ENCODE assay signal across 19 cellular contexts in the genomic region with DNA sequence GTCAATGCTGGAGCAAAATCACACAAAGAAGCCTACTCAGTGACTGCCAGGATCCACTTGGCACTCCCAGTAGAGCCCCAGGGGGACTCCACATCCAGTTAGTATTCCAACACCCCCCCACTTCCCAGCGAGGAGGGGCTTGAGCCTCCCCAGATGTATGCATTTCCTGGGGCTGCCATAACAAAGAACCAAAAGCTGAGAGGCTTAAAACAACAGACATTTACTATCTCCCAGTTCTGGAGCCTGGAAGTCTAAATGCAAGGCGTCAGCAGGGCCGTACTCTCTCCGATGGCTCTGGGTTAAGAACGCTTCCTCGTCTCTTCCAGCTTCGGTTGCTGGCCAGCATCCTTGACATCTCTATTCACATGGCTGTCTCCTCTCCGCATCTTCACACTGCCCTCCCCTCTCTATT. TPM values are rescaled to one million over a fixed set of nuclear protein-coding genes. Genes with fewer than 3 reads are reported as not detected.
DNase-seq lines count a peak whose midpoint lies in the region; ATAC-seq and TF ChIP-seq lines count a peak whose summit lies in the region.
"Had no signal": no experiment of that assay in that cellular context is flagged by ENCODE, and none has a peak within 500 bp of the region (broad histone marks: within the 10 kb centered on the region; RNA-seq: fewer than 3 reads in every experiment).

No MANE protein-coding gene starts in this region.

- H3K27ac ChIP-seq in neuronal stem cell (replicated peaks; ENCODE audit: low read length): no peak overlapping the region
- H3K27ac ChIP-seq: cardiac muscle cell, neutrophil, uterus had no signal

- H3K27ac Mint-ChIP-seq in brain: peak overlapping the region; percentile 45 to 91 (median 75)
- H3K27ac Mint-ChIP-seq: activated CD4-positive, alpha-beta T cell treated with anti-CD3 and anti-CD28 coated beads for 36 hours had no signal

- H3K79me1 ChIP-seq in neuronal stem cell (ENCODE audit: low read depth, low read length): no peaks in the 10 kb centered on the region

- TF ChIP-seq CTCF in brain (conservative IDR thresholded peaks at IDR 0.05): no peak

- H3K4me3 ChIP-seq in H7 (ENCODE audit: insufficient read depth, low read depth, low read length) (no peak overlapping the region), neuronal stem cell (ENCODE audit: low read length in 2 of 2) (no peak overlapping the region)
- H3K4me3 ChIP-seq: cardiac muscle cell, uterus had no signal

- no peak overlapping the region for H3K4ac ChIP-seq in neuronal stem cell (ENCODE audit: low read length)

- H3K18ac ChIP-seq in neuronal stem cell (ENCODE audit: low read length): no peak overlapping the region

- peak overlapping the region; percentile 75 for H2AFZ ChIP-seq in neuronal stem cell (ENCODE audit: low read length)

- no peaks in the 10 kb centered on the region for H3K9me3 ChIP-seq in neuronal stem cell (replicated peaks in 1 of 2; ENCODE audit: control insufficient read depth in 2 of 2, insufficient read depth in 1 of 2, low read depth in 1 of 2, low read length in 2 of 2)
- H3K9me3 ChIP-seq: neutrophil, uterus had no signal

- ATAC-seq in HG03135 (IDR thresholded peaks at IDR 0.05; ENCODE audit: unreplicated experiment) (no peak), HG02852 (IDR thresholded peaks at IDR 0.05; ENCODE audit: unreplicated experiment) (no peak)
- ATAC-seq in stimulated activated naive CD8-positive, alpha-beta T cell treated with anti-CD3 and anti-CD28 coated beads, Interleukin-15, Interleukin-2, amounts not matched to agents 100 U/mL and 50 U/mL, for 24 hours: no peak
- ATAC-seq: activated CD4-positive, alpha-beta T cell treated with anti-CD3 and anti-CD28 coated beads for 36 hours; HepG2; left colon had no signal

- H3K36me3 Mint-ChIP-seq in brain: no peaks in the 10 kb centered on the region

- H4K8ac ChIP-seq in neuronal stem cell (ENCODE audit: low read depth, low read length): no peak overlapping the region

- H3K4me1 ChIP-seq in neuronal stem cell (ENCODE audit: control insufficient read depth in 2 of 2, insufficient read depth in 1 of 2, low read depth in 1 of 2, low read length in 2 of 2): peaks cover 0 to 2% of the 10 kb centered on the region in 2 donors
- H3K4me1 ChIP-seq: uterus had no signal

- no peaks in the 10 kb centered on the region for H3K9me3 Mint-ChIP-seq in brain

- no peak overlapping the region for H3K14ac ChIP-seq in neuronal stem cell (ENCODE audit: low read length)

- H3K36me3 ChIP-seq in H7 (replicated peaks; ENCODE audit: control insufficient read depth, insufficient read depth, low read length): no peaks in the 10 kb centered on the region
- H3K36me3 ChIP-seq in neuronal stem cell (replicated peaks in 1 of 2; ENCODE audit: control insufficient read depth in 2 of 2, insufficient read depth in 2 of 2, low read length in 2 of 2): no peaks in the 10 kb centered on the region
- H3K36me3 ChIP-seq: cardiac muscle cell, neutrophil, uterus had no signal

- no peak overlapping the region for H3K4me2 ChIP-seq in neuronal stem cell (ENCODE audit: insufficient read depth, low read length, poor library complexity, severe bottlenecking)

- peaks cover 9% of the 10 kb centered on the region for H3K27me3 Mint-ChIP-seq in brain
- H3K27me3 Mint-ChIP-seq: activated CD4-positive, alpha-beta T cell treated with anti-CD3 and anti-CD28 coated beads for 36 hours had no signal

- H3K4me3 Mint-ChIP-seq in brain: peak overlapping the region in 2 of 5 experiments; percentile 32 to 51
- H3K4me3 Mint-ChIP-seq: activated CD4-positive, alpha-beta T cell treated with anti-CD3 and anti-CD28 coated beads for 36 hours had no signal

- H3K23ac ChIP-seq in neuronal stem cell (ENCODE audit: low read depth, low read length, poor library complexity): no peak overlapping the region

- H3K4me1 Mint-ChIP-seq in brain: peaks cover 18% of the 10 kb centered on the region
- H3K4me1 Mint-ChIP-seq: activated CD4-positive, alpha-beta T cell treated with anti-CD3 and anti-CD28 coated beads for 36 hours had no signal

- no peak overlapping the region for H2BK5ac ChIP-seq in neuronal stem cell (ENCODE audit: low read length)

- no peak overlapping the region for H2BK15ac ChIP-seq in neuronal stem cell (ENCODE audit: low read length)

- peak; percentile 55 for DNase-seq in H7
- DNase-seq in hippocampal formation (lab: John Stamatoyannopoulos, UW): peak; percentile 36 to 45
- DNase-seq in neuronal stem cell (ENCODE audit: low spot score): no peak
- no peak for DNase-seq in stimulated activated naive CD8-positive, alpha-beta T cell treated with anti-CD3 and anti-CD28 coated beads, Interleukin-15, Interleukin-2, amounts not matched to agents 100 U/mL and 50 U/mL, for 24 hours
- no peak for DNase-seq in DMS153 treated with DMSO at 0.1 percent for 48 hours (lab: John Stamatoyannopoulos, UW; ENCODE audit: unreplicated experiment)
- DNase-seq: activated CD4-positive, alpha-beta T cell treated with anti-CD3 and anti-CD28 coated beads for 36 hours; activated naive CD4-positive, alpha-beta T cell treated with anti-CD3 and anti-CD28 coated beads, Interleukin-2, amount 50 U/mL, for 16 hours; left colon; NCI-H1048; NCI-H2171 treated with DMSO at 0.1 percent for 48 hours; small intestine; stimulated activated naive CD4-positive, alpha-beta T cell; uterus had no signal

- WGBS in neuronal stem cell (ENCODE audit: extremely low coverage in 2 of 2, insufficient read length in 2 of 2, insufficient replicate concordance in 1 of 2), 2 donors: no CpG with 5 or more reads among the region's 8 CpGs

- H4K91ac ChIP-seq in neuronal stem cell (ENCODE audit: low read depth, low read length, poor library complexity): no peak overlapping the region

- no peaks in the 10 kb centered on the region for H3K27me3 ChIP-seq in H7 (ENCODE audit: control insufficient read depth, insufficient read depth, low read length)
- H3K27me3 ChIP-seq in neuronal stem cell (ENCODE audit: control insufficient read depth in 3 of 3, insufficient read depth in 3 of 3, low read depth in 1 of 3, low read length in 3 of 3): peaks cover 0 to 8% (median 2%) of the 10 kb centered on the region in 3 experiments
- H3K27me3 ChIP-seq: cardiac muscle cell, neutrophil, uterus had no signal

- H2BK12ac ChIP-seq in neuronal stem cell (ENCODE audit: low read length): no peak overlapping the region

- no peak overlapping the region for H3K9ac ChIP-seq in neuronal stem cell (ENCODE audit: low read depth, low read length, poor library complexity)

- H2AK5ac ChIP-seq in neuronal stem cell (ENCODE audit: low read depth, low read length): no peak overlapping the region

- no peak overlapping the region for H2BK120ac ChIP-seq in neuronal stem cell (ENCODE audit: low read depth, low read length)

RNA-seq across cellular contexts. Expression of gene GNA13, which starts 23.0 kb away (rescaled TPM):
- total RNA-seq in H7 (2014; rRNA removed; shearing (Covaris generic)): 50.4 and 58.0 TPM in 2 replicates
- polyA plus RNA-seq in brain (ENCODE audit: insufficient read depth, low read depth, low replicate concordance): 24.1 TPM
- 28.1 TPM for polyA plus RNA-seq in neuronal stem cell (2013, experiment 1 of 2)
- polyA plus RNA-seq in neuronal stem cell (2013, experiment 2 of 2): 29.3 TPM

RNA-seq across cellular contexts. Expression of gene RGS9, which starts 57.7 kb away (rescaled TPM):
- total RNA-seq in H7 (2014; rRNA removed; shearing (Covaris generic)): 5.1 and 7.9 TPM in 2 replicates
- 20.2 TPM for polyA plus RNA-seq in brain (ENCODE audit: insufficient read depth, low read depth, low replicate concordance)
- 8.1 TPM for polyA plus RNA-seq in neuronal stem cell (2013, experiment 1 of 2)
- 7.6 TPM for polyA plus RNA-seq in neuronal stem cell (2013, experiment 2 of 2)

Comparison
In these comparisons a context has a peak if more than half of its experiments do, and no peak if none do; other contexts are left out.
1. DNase-seq: peak in H7 (single experiment) and hippocampal formation (2 of 2); none in neuronal stem cell (single experiment), stimulated activated naive CD8-positive, alpha-beta T cell treated with anti-CD3 and anti-CD28 coated beads, Interleukin-15, Interleukin-2, amounts not matched to agents 100 U/mL and 50 U/mL, for 24 hours (single experiment) and DMS153 treated with DMSO at 0.1 percent for 48 hours (single experiment).